20 cellular contexts compared by ENCODE assay signal in the genomic region with DNA sequence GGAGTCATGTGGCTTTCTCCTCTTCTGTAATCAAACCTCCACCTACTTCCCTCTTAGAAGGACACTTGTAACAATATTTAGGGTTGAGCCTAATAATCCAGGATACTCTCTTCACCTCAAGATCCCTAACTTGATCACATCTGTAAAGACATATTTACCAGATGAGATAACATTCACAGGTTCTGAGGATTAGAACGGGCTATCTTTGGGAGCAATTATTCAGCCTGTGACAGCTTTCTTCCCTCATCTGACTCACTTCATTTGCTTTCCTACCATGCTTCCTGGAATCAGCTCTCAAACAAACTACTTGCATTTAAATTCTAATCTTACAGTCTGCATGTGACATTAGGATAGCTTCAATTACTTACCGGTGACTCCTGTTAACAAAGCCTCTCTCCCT.
"Had no signal": no experiment of that assay in that cellular context is flagged by ENCODE, and none has a peak within 500 bp of the region (broad histone marks: within the 10 kb centered on the region; RNA-seq: fewer than 3 reads in every experiment).

No MANE protein-coding gene starts in this region.

- DNase-seq: activated naive CD4-positive, alpha-beta T cell; activated T-cell treated with anti-CD3 and anti-CD28 coated beads, Interleukin-2, amount 50 U/mL, for 24 hours; amygdala; effector CD4-positive, alpha-beta T cell; left ventricle myocardium superior; pancreas; psoas muscle; right cardiac atrium; stimulated activated CD4-positive, alpha-beta T cell treated with anti-CD3 and anti-CD28 coated beads, Interleukin-1b, Interleukin-23, amount 100 ng/mL, for 48 hours; stomach; WERI-Rb-1 had no signal

- H3K4me3 Mint-ChIP-seq: activated naive CD8-positive, alpha-beta T cell; activated T-cell treated with anti-CD3 and anti-CD28 coated beads, Interleukin-2, amount 50 U/mL, for 24 hours; activated T-helper 17 cell treated with anti-CD3 and anti-CD28 coated beads, Interleukin-2, amount 50 U/mL, for 72 hours; brain; dendritic cell treated with granulocyte-macrophage colony-stimulating factor and Interleukin-4, amounts not matched to agents 40 ng/mL and 50 ng/mL, for 4 days; nephron; stimulated activated memory B cell treated with anti-CD40 and anti-IgM and Interleukin-4, amounts not matched to agents 10 μg/mL and 1 μg/mL and 100 μg/mL, for 72 hours had no signal

- ATAC-seq: activated T-helper 17 cell treated with anti-CD3 and anti-CD28 coated beads, Interleukin-2, amount 50 U/mL, for 72 hours; foreskin keratinocyte; left ventricle myocardium superior; psoas muscle; right cardiac atrium; stimulated activated memory B cell treated with anti-CD40 and anti-IgM and Interleukin-4, amounts not matched to agents 10 μg/mL and 1 μg/mL and 100 μg/mL, for 72 hours had no signal

- H3K4me3 ChIP-seq: pancreas, psoas muscle, stomach, suprapubic skin, tibial nerve had no signal

- H3K27me3 Mint-ChIP-seq: activated naive CD8-positive, alpha-beta T cell; activated T-cell treated with anti-CD3 and anti-CD28 coated beads, Interleukin-2, amount 50 U/mL, for 24 hours; activated T-helper 17 cell treated with anti-CD3 and anti-CD28 coated beads, Interleukin-2, amount 50 U/mL, for 72 hours; brain; dendritic cell treated with granulocyte-macrophage colony-stimulating factor and Interleukin-4, amounts not matched to agents 40 ng/mL and 50 ng/mL, for 4 days; stimulated activated memory B cell treated with anti-CD40 and anti-IgM and Interleukin-4, amounts not matched to agents 10 μg/mL and 1 μg/mL and 100 μg/mL, for 72 hours had no signal

- H3K27ac Mint-ChIP-seq: activated naive CD8-positive, alpha-beta T cell; activated T-cell treated with anti-CD3 and anti-CD28 coated beads, Interleukin-2, amount 50 U/mL, for 24 hours; activated T-helper 17 cell treated with anti-CD3 and anti-CD28 coated beads, Interleukin-2, amount 50 U/mL, for 72 hours; brain; dendritic cell treated with granulocyte-macrophage colony-stimulating factor and Interleukin-4, amounts not matched to agents 40 ng/mL and 50 ng/mL, for 4 days; nephron; stimulated activated memory B cell treated with anti-CD40 and anti-IgM and Interleukin-4, amounts not matched to agents 10 μg/mL and 1 μg/mL and 100 μg/mL, for 72 hours had no signal

- H3K4me1 Mint-ChIP-seq: activated T-helper 17 cell treated with anti-CD3 and anti-CD28 coated beads, Interleukin-2, amount 50 U/mL, for 72 hours; brain; nephron; stimulated activated memory B cell treated with anti-CD40 and anti-IgM and Interleukin-4, amounts not matched to agents 10 μg/mL and 1 μg/mL and 100 μg/mL, for 72 hours had no signal

- H3K36me3 Mint-ChIP-seq: activated naive CD8-positive, alpha-beta T cell; brain; stimulated activated memory B cell treated with anti-CD40 and anti-IgM and Interleukin-4, amounts not matched to agents 10 μg/mL and 1 μg/mL and 100 μg/mL, for 72 hours had no signal

- H3K9me3 Mint-ChIP-seq: activated T-cell treated with anti-CD3 and anti-CD28 coated beads, Interleukin-2, amount 50 U/mL, for 24 hours; nephron had no signal
